In the genomic region with DNA sequence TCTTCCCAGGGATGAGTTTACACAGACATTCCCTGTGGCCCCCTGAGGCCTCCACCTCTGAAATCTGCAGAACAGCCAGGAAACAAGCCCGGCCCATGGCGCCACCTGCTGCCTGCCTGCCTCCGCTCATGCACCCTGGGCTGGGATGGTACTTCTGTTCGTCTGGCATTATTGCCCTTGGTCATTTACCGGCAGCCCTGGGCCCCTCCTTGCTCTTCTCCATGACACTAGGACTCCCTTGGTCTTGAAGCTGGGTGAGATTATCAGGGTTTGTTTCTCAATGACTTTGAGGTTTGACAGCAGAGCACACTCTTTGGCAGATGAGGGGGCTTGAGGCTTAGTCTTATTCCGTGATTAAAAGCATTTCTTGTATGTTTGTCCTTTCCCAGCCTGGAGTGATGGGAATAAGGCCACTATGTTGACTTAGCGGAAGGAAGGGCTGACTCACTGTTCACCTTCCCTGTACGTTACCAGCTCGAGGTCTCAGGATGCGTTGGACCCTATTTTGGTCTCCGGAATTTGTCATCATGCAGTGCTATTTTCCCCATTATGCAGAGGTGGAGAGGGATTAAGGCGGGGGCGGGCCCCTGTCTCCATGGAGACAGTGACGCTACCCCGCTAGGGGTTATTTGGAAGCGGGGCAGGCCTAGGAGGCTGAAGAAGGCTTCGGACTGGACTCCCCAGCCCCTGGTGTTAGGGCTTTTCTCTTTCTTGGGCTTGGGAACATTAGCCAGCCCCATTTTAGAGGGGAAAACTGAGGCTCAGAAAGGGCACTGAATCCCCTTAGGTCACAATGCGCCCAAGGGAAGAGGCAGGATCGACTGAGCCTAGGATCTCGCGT, we compare ENCODE assay signal across 8 cellular contexts. TPM values are rescaled to one million over a fixed set of nuclear protein-coding genes. Genes with fewer than 3 reads are reported as not detected.
DNase-seq lines count a peak whose midpoint lies in the region; ATAC-seq and TF ChIP-seq lines count a peak whose summit lies in the region.

No MANE protein-coding gene starts in this region.

- peak; percentile 49 for ATAC-seq in GM19395 (IDR thresholded peaks at IDR 0.05; ENCODE audit: unreplicated experiment)

- peak; percentile 81 for TF ChIP-seq CTCF in C4-2B (conservative IDR thresholded peaks at IDR 0.05)
- TF ChIP-seq CTCF in HL-60 (IDR thresholded peaks at IDR 0.05; ENCODE audit: insufficient read depth, low read length): peak; percentile 73

- H3K36me3 ChIP-seq in NT2/D1 (ENCODE audit: insufficient read depth, insufficient read length, low read length): peaks cover 29% of the 10 kb centered on the region

- peak overlapping the region; percentile 69 for H3K4me3 ChIP-seq in HL-60 (replicated peaks; ENCODE audit: insufficient read depth, low read length)
- H3K4me3 ChIP-seq in NT2/D1 (ENCODE audit: insufficient read length, low read depth): peak overlapping the region; percentile 85

- H3K9me3 ChIP-seq in NT2/D1 (ENCODE audit: insufficient read depth, low read length): no peaks in the 10 kb centered on the region

- peaks cover 7% of the 10 kb centered on the region for H3K4me1 ChIP-seq in NT2/D1 (ENCODE audit: insufficient read depth, insufficient read length)

- H3K27me3 ChIP-seq in HL-60 (ENCODE audit: insufficient read depth, poor library complexity, severe bottlenecking) (no peaks in the 10 kb centered on the region), NT2/D1 (ENCODE audit: insufficient read depth, insufficient read length) (no peaks in the 10 kb centered on the region)

- no peak for TF ChIP-seq POLR2A in erythroblast (IDR thresholded peaks at IDR 0.05; ENCODE audit: low read length)

- H3K27ac ChIP-seq in C4-2B (peak overlapping the region; percentile 84), HL-60 (replicated peaks) (peak overlapping the region; percentile 67)

- peak overlapping the region; percentile 74 for H3K9ac ChIP-seq in NT2/D1 (ENCODE audit: insufficient read length, low read depth)

- DNase-seq in HL-60 (ENCODE audit: low read depth in 1 of 2, low spot score in 1 of 2): peak; percentile 30 to 75
- DNase-seq in NT2/D1 (ENCODE audit: low read depth, low spot score): peak; percentile 93
- peak; percentile 65 for DNase-seq in activated T-cell treated with anti-CD3 and anti-CD28 coated beads for 48 hours (ENCODE audit: low read depth)
- DNase-seq in erythroblast (lab: John Stamatoyannopoulos, UW): peak; percentile 76 to 77
- DNase-seq in mucosa of gallbladder (ENCODE audit: low spot score): peak; percentile 56
- peak; percentile 39 for DNase-seq in stimulated activated CD8-positive, alpha-beta memory T cell treated with anti-CD3 and anti-CD28 coated beads, Interleukin-4, amount 100 ng/mL, for 24 hours (ENCODE audit: low read depth)

RNA-seq across cellular contexts. Expression of a gene that starts 0.7 kb away (rescaled TPM):
- 53.7 TPM for total RNA-seq in mucosa of gallbladder

RNA-seq across cellular contexts. Expression of a gene that starts 58.6 kb away (rescaled TPM):
- 40.6 TPM for total RNA-seq in mucosa of gallbladder

Comparison
In these comparisons a context has a peak if more than half of its experiments do, and no peak if none do; other contexts are left out.
1. Peak in every context shown above with its lines: DNase-seq, ATAC-seq, H3K4me3 ChIP-seq and H3K27ac ChIP-seq.
2. DNase-seq: peak in every context shown above with its lines; median percentile 93 in NT2/D1; 76 in erythroblast; 65 in activated T-cell treated with anti-CD3 and anti-CD28 coated beads for 48 hours; 56 in mucosa of gallbladder; 52 in HL-60; 39 in stimulated activated CD8-positive, alpha-beta memory T cell treated with anti-CD3 and anti-CD28 coated beads, Interleukin-4, amount 100 ng/mL, for 24 hours.